Comparison of ENCODE assay signal across 8 cellular contexts in genomic region chr20:37096415-37097039, GRCh38. TPM values are rescaled to one million over a fixed set of nuclear protein-coding genes. Genes with fewer than 3 reads are reported as not detected.
A peak's percentile ranks its signal among the peaks of the same experiment; 100 is the strongest.
DNase-seq lines count a peak whose midpoint lies in the region; ATAC-seq and TF ChIP-seq lines count a peak whose summit lies in the region.

No MANE protein-coding gene starts in this region.

- no peaks in the 10 kb centered on the region for H3K27me3 ChIP-seq in fibroblast of lung (ENCODE audit: control insufficient read depth, insufficient read depth, low read length)
- no peaks in the 10 kb centered on the region for H3K27me3 ChIP-seq in smooth muscle cell (ENCODE audit: low read depth)

- peak in 1 of 2 donors; percentile 9 for TF ChIP-seq CTCF in fibroblast of lung (conservative IDR thresholded peaks at IDR 0.05 in 1 of 2, IDR thresholded peaks at IDR 0.05 in 1 of 2; ENCODE audit: low read depth in 1 of 2, low read length in 2 of 2)
- TF ChIP-seq CTCF in smooth muscle cell (IDR thresholded peaks at IDR 0.05; ENCODE audit: borderline replicate concordance, insufficient read depth, poor library complexity, severe bottlenecking), result no peak

- H3K9me3 ChIP-seq in fibroblast of lung (ENCODE audit: control insufficient read depth, insufficient read depth, low read depth, low read length) (no peaks in the 10 kb centered on the region), smooth muscle cell (replicated peaks; ENCODE audit: low read depth) (no peaks in the 10 kb centered on the region)

- H4K20me1 ChIP-seq in fibroblast of lung (ENCODE audit: control insufficient read depth, extremely low read depth, insufficient read depth, low read length), result no peaks in the 10 kb centered on the region
- H4K20me1 ChIP-seq in smooth muscle cell (ENCODE audit: low read depth), result no peaks in the 10 kb centered on the region

- DNase-seq in NCI-H2227 treated with DMSO at 0.1 percent for 48 hours (lab: John Stamatoyannopoulos, UW), result peak; percentile 53
- DNase-seq in NCI-H2227 (lab: John Stamatoyannopoulos, UW; ENCODE audit: unreplicated experiment), result no peak
- peak; percentile 9 for DNase-seq in RPMI7951 (ENCODE audit: low read depth)
- DNase-seq in fibroblast of lung (ENCODE audit: low read depth in 2 of 2), result no peak
- no peak for DNase-seq in smooth muscle cell (lab: John Stamatoyannopoulos, UW; ENCODE audit: unreplicated experiment)

- H2AFZ ChIP-seq in fibroblast of lung (ENCODE audit: low read length) (peak overlapping the region; percentile 91), smooth muscle cell (ENCODE audit: low read depth) (peak overlapping the region; percentile 100)

- H3K4me1 ChIP-seq in fibroblast of lung (ENCODE audit: control insufficient read depth, extremely low read depth, insufficient read depth, low read length), result no peaks in the 10 kb centered on the region
- H3K4me1 ChIP-seq in smooth muscle cell (ENCODE audit: low read depth), result peaks cover 7% of the 10 kb centered on the region

- H3K27ac ChIP-seq in fibroblast of lung (ENCODE audit: insufficient read depth, low read length) (no peak overlapping the region), smooth muscle cell (ENCODE audit: low read depth) (no peak overlapping the region)

- WGBS in smooth muscle cell (ENCODE audit: low lambda C conversion rate), result 77% methylated on average over 11 of the region's 11 CpGs

- H3K79me2 ChIP-seq in fibroblast of lung (ENCODE audit: control insufficient read depth, insufficient read depth, low read length), result peaks cover 32% of the 10 kb centered on the region
- H3K79me2 ChIP-seq in smooth muscle cell (ENCODE audit: low read depth), result peaks cover 21% of the 10 kb centered on the region

- H3K36me3 ChIP-seq in fibroblast of lung (ENCODE audit: control insufficient read depth, insufficient read depth, low read length), result no peaks in the 10 kb centered on the region
- no peaks in the 10 kb centered on the region for H3K36me3 ChIP-seq in smooth muscle cell (ENCODE audit: low read depth)

- H3K9ac ChIP-seq in fibroblast of lung (ENCODE audit: insufficient read depth, low read length) (peak overlapping the region; percentile 76), smooth muscle cell (ENCODE audit: low read depth) (no peak overlapping the region)

- no peaks in the 10 kb centered on the region for H3F3A ChIP-seq in smooth muscle cell (ENCODE audit: low read depth)

- peak overlapping the region in 2 of 4 experiments; percentile 76 to 78 for H3K4me3 ChIP-seq in fibroblast of lung (replicated peaks in 1 of 4; ENCODE audit: control extremely low read depth in 1 of 4, insufficient read depth in 1 of 4, low read depth in 3 of 4, low read length in 4 of 4)
- peak overlapping the region; percentile 91 for H3K4me3 ChIP-seq in smooth muscle cell

- no peak for ATAC-seq in HG03097 (IDR thresholded peaks at IDR 0.05; ENCODE audit: low FRiP score, unreplicated experiment)
- no peak for ATAC-seq in HG03571 (IDR thresholded peaks at IDR 0.05; ENCODE audit: unreplicated experiment)
- no peak for ATAC-seq in GM18867 (IDR thresholded peaks at IDR 0.05; ENCODE audit: unreplicated experiment)

- H3K4me2 ChIP-seq in fibroblast of lung (ENCODE audit: extremely low read depth, insufficient read depth, low read length), result peak overlapping the region; percentile 28
- H3K4me2 ChIP-seq in smooth muscle cell, result peak overlapping the region; percentile 86

RNA-seq across cellular contexts. Expression of gene RBL1, which starts 0.7 kb away (rescaled TPM):
- 34.6 and 36.5 TPM in 2 replicates for total RNA-seq in RPMI7951 (2014; rRNA removed; shearing (Covaris generic))
- total RNA-seq in fibroblast of lung (6.7 and 9.1 TPM in 2 replicates), smooth muscle cell (6.4 and 8.5 TPM in 2 replicates)
- polyA plus RNA-seq in fibroblast of lung (6.9 and 13.2 TPM in 2 replicates), smooth muscle cell (2.3 and 2.7 TPM in 2 replicates)
- 4.4 and 7.9 TPM in 2 replicates for polyA plus RNA-seq in fibroblast of lung (2012)
- 1.1 and 5.9 TPM in 2 replicates for polyA minus RNA-seq in fibroblast of lung (ENCODE audit: low replicate concordance)

Comparison
In these comparisons a context has a peak if more than half of its experiments do, and no peak if none do; other contexts are left out.
1. DNase-seq: peak in NCI-H2227 treated with DMSO at 0.1 percent for 48 hours (single experiment) and RPMI7951 (single experiment); none in NCI-H2227 (single experiment), fibroblast of lung (0 of 2) and smooth muscle cell (single experiment).